In genomic region chr9:137307255-137308101, GRCh38 we compare ENCODE assay signal across 15 cellular contexts. TPM values are rescaled to one million over a fixed set of nuclear protein-coding genes. Genes with fewer than 3 reads are reported as not detected.
DNase-seq lines count a peak whose midpoint lies in the region; ATAC-seq, FAIRE-seq and TF ChIP-seq lines count a peak whose summit lies in the region.
"Had no signal": no experiment of that assay in that cellular context is flagged by ENCODE, and none has a peak within 500 bp of the region (broad histone marks: within the 10 kb centered on the region; RNA-seq: fewer than 3 reads in every experiment).

No MANE protein-coding gene starts in this region.

- H3K27me3 ChIP-seq in left ventricle myocardium inferior (ENCODE audit: low read depth), result peaks cover 37% of the 10 kb centered on the region
- no peaks in the 10 kb centered on the region for H3K27me3 ChIP-seq in upper lobe of right lung
- H3K27me3 ChIP-seq in gastrocnemius medialis, result peaks cover 16 to 33% (median 28%) of the 10 kb centered on the region in 3 donors
- no peaks in the 10 kb centered on the region for H3K27me3 ChIP-seq in effector memory CD4-positive, alpha-beta T cell (replicated peaks; ENCODE audit: control insufficient read depth, insufficient read depth, low read length, poor library complexity, severe bottlenecking)
- H3K27me3 ChIP-seq: brain microvascular endothelial cell had no signal

- H3K4me1 ChIP-seq in left ventricle myocardium inferior (peaks cover 51% of the 10 kb centered on the region), kidney (ENCODE audit: control insufficient read depth in 1 of 2, insufficient read depth in 1 of 2, low read depth in 1 of 2, low read length in 2 of 2) (peaks cover 11 to 18% of the 10 kb centered on the region in 2 donors), upper lobe of right lung (peaks cover 49% of the 10 kb centered on the region), gastrocnemius medialis (peaks cover 16 to 33% of the 10 kb centered on the region in 2 donors)
- H3K4me1 ChIP-seq in effector memory CD4-positive, alpha-beta T cell (ENCODE audit: control insufficient read depth, insufficient read depth, low read length, poor library complexity, severe bottlenecking), result peaks cover 23% of the 10 kb centered on the region

- peak overlapping the region; percentile 91 for H3K27ac ChIP-seq in left ventricle myocardium inferior (replicated peaks)
- H3K27ac ChIP-seq in kidney (ENCODE audit: low read depth in 2 of 2, low read length in 2 of 2), result no peak overlapping the region
- peak overlapping the region; percentile 67 for H3K27ac ChIP-seq in upper lobe of right lung
- H3K27ac ChIP-seq in gastrocnemius medialis, result no peak overlapping the region
- no peak overlapping the region for H3K27ac ChIP-seq in effector memory CD4-positive, alpha-beta T cell (ENCODE audit: insufficient read depth, low read length, poor library complexity, severe bottlenecking)
- H3K27ac ChIP-seq: brain microvascular endothelial cell had no signal

- no peak for TF ChIP-seq CTCF in left ventricle myocardium inferior (IDR thresholded peaks at IDR 0.05; ENCODE audit: borderline replicate concordance)
- no peak for TF ChIP-seq CTCF in kidney (IDR thresholded peaks at IDR 0.05; ENCODE audit: borderline replicate concordance, extremely low read depth, insufficient read depth)
- TF ChIP-seq CTCF in upper lobe of right lung (IDR thresholded peaks at IDR 0.05), result no peak
- TF ChIP-seq CTCF in gastrocnemius medialis (IDR thresholded peaks at IDR 0.05 in 4 of 5, conservative IDR thresholded peaks at IDR 0.05 in 1 of 5), result no peak

- no peak for FAIRE-seq in kidney (lab: Jason Lieb, UNC)

- no peak for ATAC-seq in Right ventricle myocardium inferior
- ATAC-seq in upper lobe of right lung, result no peak
- no peak for ATAC-seq in gastrocnemius medialis
- ATAC-seq: activated T-cell treated with anti-CD3 and anti-CD28 coated beads, Interleukin-2, amount 50 U/mL, for 4 hours; PC-3 had no signal

- H3K36me3 ChIP-seq in left ventricle myocardium inferior (no peaks in the 10 kb centered on the region), kidney (ENCODE audit: control insufficient read depth in 1 of 2, insufficient read depth in 2 of 2, low read length in 2 of 2) (no peaks in the 10 kb centered on the region), upper lobe of right lung (no peaks in the 10 kb centered on the region), gastrocnemius medialis (no peaks in the 10 kb centered on the region)
- H3K36me3 ChIP-seq in effector memory CD4-positive, alpha-beta T cell (ENCODE audit: control insufficient read depth, insufficient read depth, low read length), result no peaks in the 10 kb centered on the region
- H3K36me3 ChIP-seq: brain microvascular endothelial cell, esophagus squamous epithelium had no signal

- no peak overlapping the region for H3K9ac ChIP-seq in kidney (ENCODE audit: low read length in 2 of 2)

- DNase-seq in left ventricle myocardium inferior (peak; percentile 15), Right ventricle myocardium inferior (ENCODE audit: missing footprints) (no peak), SK-N-DZ (ENCODE audit: low spot score) (peak; percentile 21), kidney (peak; percentile 80), upper lobe of right lung (peak; percentile 74), gastrocnemius medialis (no peak), NCI-H748 treated with DMSO at 0.1 percent for 48 hours (lab: John Stamatoyannopoulos, UW) (no peak)
- no peak for DNase-seq in effector memory CD4-positive, alpha-beta T cell
- DNase-seq: activated T-cell treated with anti-CD3 and anti-CD28 coated beads, Interleukin-2, amount 50 U/mL, for 4 hours; brain microvascular endothelial cell; esophagus squamous epithelium; NCI-H2029 treated with DMSO at 0.1 percent for 48 hours; PC-3; stimulated activated CD4-positive, alpha-beta T cell treated with anti-CD3 and anti-CD28 coated beads, Interleukin-15, amount 100 ng/mL, for 24 hours had no signal

- no peak for TF ChIP-seq POLR2A in gastrocnemius medialis (IDR thresholded peaks at IDR 0.05)

- H3K9me3 ChIP-seq in left ventricle myocardium inferior (replicated peaks), result no peaks in the 10 kb centered on the region
- no peaks in the 10 kb centered on the region for H3K9me3 ChIP-seq in kidney (ENCODE audit: control insufficient read depth in 1 of 2, low read length in 2 of 2)
- H3K9me3 ChIP-seq in upper lobe of right lung, result no peaks in the 10 kb centered on the region
- H3K9me3 ChIP-seq in gastrocnemius medialis, result no peaks in the 10 kb centered on the region
- H3K9me3 ChIP-seq in effector memory CD4-positive, alpha-beta T cell (ENCODE audit: control insufficient read depth, low read length), result no peaks in the 10 kb centered on the region
- H3K9me3 ChIP-seq: esophagus squamous epithelium had no signal

- intact Hi-C loops in left ventricle myocardium inferior (cut with micrococcal nuclease) (no loop called here), Right ventricle myocardium inferior (cut with DNase I) (no loop called here), kidney (cut with DNase I) (no loop called here), upper lobe of right lung (cut with DNase I) (no loop called here), gastrocnemius medialis (cut with DNase I; ENCODE audit: low total_unique reads) (no loop called here)

- peak overlapping the region; percentile 55 for H3K4me3 ChIP-seq in left ventricle myocardium inferior
- no peak overlapping the region for H3K4me3 ChIP-seq in kidney (ENCODE audit: low read length in 2 of 2)
- no peak overlapping the region for H3K4me3 ChIP-seq in upper lobe of right lung
- H3K4me3 ChIP-seq in gastrocnemius medialis, result no peak overlapping the region
- no peak overlapping the region for H3K4me3 ChIP-seq in effector memory CD4-positive, alpha-beta T cell (ENCODE audit: insufficient read depth, low read depth, low read length, poor library complexity, severe bottlenecking)

- in situ Hi-C loops in gastrocnemius medialis (cut with MboI; ENCODE audit: low sequenced_read_pairs in 4 of 4), result no loop called here

RNA-seq across cellular contexts. Expression of gene NRARP, which starts 5.4 kb away (rescaled TPM):
- total RNA-seq in left ventricle myocardium inferior, result 5.1 TPM
- total RNA-seq in Right ventricle myocardium inferior, result 4.7 TPM
- polyA plus RNA-seq in SK-N-DZ (2014; cell fraction: cytosol; rRNA removed), result 15.4 and 15.5 TPM in 2 replicates
- polyA plus RNA-seq in SK-N-DZ (2014; cell fraction: nucleus; rRNA removed), result 10.1 and 13.2 TPM in 2 replicates
- total RNA-seq in kidney, result 4.7 TPM
- 1.7 TPM for polyA plus RNA-seq in kidney (ENCODE audit: insufficient read depth, low read depth, low replicate concordance)
- 21.5 TPM for total RNA-seq in upper lobe of right lung
- total RNA-seq in gastrocnemius medialis, result 1 to 10 TPM; 1.9 to 5.4 (median 3.4) TPM
- polyA plus RNA-seq: IgD-negative memory B cell had no signal

RNA-seq across cellular contexts. Expression of gene TOR4A, which starts 30.0 kb away (rescaled TPM):
- total RNA-seq in left ventricle myocardium inferior (16.3 TPM), Right ventricle myocardium inferior (16.5 TPM), kidney (23.8 TPM), upper lobe of right lung (27.4 TPM), gastrocnemius medialis (1 to 10 TPM; 1.2 to 2.8 (median 1.7) TPM)
- polyA plus RNA-seq in SK-N-DZ (2014; cell fraction: cytosol; rRNA removed), result 0.29 and 0.35 TPM in 2 replicates
- polyA plus RNA-seq in SK-N-DZ (2014; cell fraction: nucleus; rRNA removed), result 0.21 and 1.2 TPM in 2 replicates
- polyA plus RNA-seq in kidney (ENCODE audit: insufficient read depth, low read depth, low replicate concordance), result 4.9 TPM

RNA-seq across cellular contexts. Expression of gene NELFB, which starts 52.4 kb away (rescaled TPM):
- 35.2 TPM for total RNA-seq in left ventricle myocardium inferior
- total RNA-seq in Right ventricle myocardium inferior, result 37.9 TPM
- polyA plus RNA-seq in SK-N-DZ (2014; cell fraction: cytosol; rRNA removed), result 116 TPM in 2 replicates
- 73.0 and 86.4 TPM in 2 replicates for polyA plus RNA-seq in SK-N-DZ (2014; cell fraction: nucleus; rRNA removed)
- 57.3 TPM for total RNA-seq in kidney
- 43.8 TPM for polyA plus RNA-seq in kidney (ENCODE audit: insufficient read depth, low read depth, low replicate concordance)
- 47.2 TPM for total RNA-seq in upper lobe of right lung
- 10 to 100 TPM; 21.6 to 61.5 (median 39.4) TPM for total RNA-seq in gastrocnemius medialis

RNA-seq across cellular contexts. Expression of gene STPG3, which starts 56.4 kb away (rescaled TPM):
- total RNA-seq in left ventricle myocardium inferior (0.58 TPM), Right ventricle myocardium inferior (1.4 TPM), kidney (0.38 TPM), upper lobe of right lung (not detected), gastrocnemius medialis (not detected)
- polyA plus RNA-seq in SK-N-DZ (2014; cell fraction: cytosol; rRNA removed), result not detected in 2 replicates
- 0.70 and 1.4 TPM in 2 replicates for polyA plus RNA-seq in SK-N-DZ (2014; cell fraction: nucleus; rRNA removed)
- not detected for polyA plus RNA-seq in kidney (ENCODE audit: insufficient read depth, low read depth, low replicate concordance)
- total RNA-seq: activated T-cell treated with anti-CD3 and anti-CD28 coated beads, Interleukin-2, amount 50 U/mL, for 4 hours; esophagus squamous epithelium; PC-3 had no signal
- polyA plus RNA-seq: IgD-negative memory B cell had no signal

Comparison
In these comparisons a context has a peak if more than half of its experiments do, and no peak if none do; other contexts are left out.
1. DNase-seq: peak in left ventricle myocardium inferior (single experiment), SK-N-DZ (single experiment), kidney (single experiment) and upper lobe of right lung (single experiment); none in Right ventricle myocardium inferior (single experiment), gastrocnemius medialis (0 of 2), effector memory CD4-positive, alpha-beta T cell (0 of 3) and NCI-H748 treated with DMSO at 0.1 percent for 48 hours (single experiment).
2. H3K27ac ChIP-seq: peak in left ventricle myocardium inferior (single experiment) and upper lobe of right lung (single experiment); none in kidney (0 of 2), gastrocnemius medialis (0 of 4) and effector memory CD4-positive, alpha-beta T cell (single experiment).